1 cellular context compared by ENCODE assay signal in the genomic region with DNA sequence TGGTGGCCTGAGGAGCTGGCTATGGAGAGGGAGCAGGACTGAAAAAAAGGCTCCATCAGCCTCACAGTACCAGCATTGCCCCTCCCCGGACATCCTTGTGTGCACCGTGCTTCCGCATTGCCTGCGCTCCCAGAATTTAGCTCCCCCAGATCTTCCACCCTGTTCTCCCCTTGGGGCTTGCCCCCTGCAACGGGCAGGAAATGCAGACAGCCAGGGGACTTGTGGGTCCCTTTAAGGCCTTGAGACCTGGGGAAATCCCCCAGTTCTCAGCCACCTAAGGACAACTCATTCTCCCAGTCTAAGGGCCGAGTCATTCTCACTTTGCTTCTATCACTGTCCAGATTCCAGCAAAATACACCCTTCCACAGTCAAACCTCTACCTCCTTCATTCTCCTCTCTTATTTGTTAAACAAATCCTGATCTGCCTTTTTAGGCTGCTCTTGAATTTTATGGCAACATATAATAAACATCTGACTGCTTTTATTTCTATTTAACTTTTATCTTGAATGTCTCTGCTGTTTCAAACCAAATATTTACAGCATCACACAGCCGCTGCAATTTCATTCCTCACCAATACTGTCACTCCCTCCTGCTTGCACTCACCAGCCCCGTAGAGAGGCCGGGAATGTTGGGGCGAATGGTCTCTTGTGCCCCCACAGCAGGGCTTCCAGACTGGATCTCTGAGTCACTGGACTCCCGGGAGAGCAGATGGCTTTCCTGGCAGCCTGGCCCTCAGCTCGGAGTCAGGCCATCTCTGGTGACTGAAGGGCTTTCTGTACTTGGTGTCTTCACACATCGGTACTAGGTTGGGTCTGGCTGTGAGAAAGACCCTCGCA.
TF ChIP-seq lines count a peak whose summit lies in the region.

No MANE protein-coding gene starts in this region.

TF ChIP-seq in GM23338, 12 proteins besides CTCF, POLR2A, EP300 and RAD21 (continued from another document):
- TF ChIP-seq, protein P1, sequence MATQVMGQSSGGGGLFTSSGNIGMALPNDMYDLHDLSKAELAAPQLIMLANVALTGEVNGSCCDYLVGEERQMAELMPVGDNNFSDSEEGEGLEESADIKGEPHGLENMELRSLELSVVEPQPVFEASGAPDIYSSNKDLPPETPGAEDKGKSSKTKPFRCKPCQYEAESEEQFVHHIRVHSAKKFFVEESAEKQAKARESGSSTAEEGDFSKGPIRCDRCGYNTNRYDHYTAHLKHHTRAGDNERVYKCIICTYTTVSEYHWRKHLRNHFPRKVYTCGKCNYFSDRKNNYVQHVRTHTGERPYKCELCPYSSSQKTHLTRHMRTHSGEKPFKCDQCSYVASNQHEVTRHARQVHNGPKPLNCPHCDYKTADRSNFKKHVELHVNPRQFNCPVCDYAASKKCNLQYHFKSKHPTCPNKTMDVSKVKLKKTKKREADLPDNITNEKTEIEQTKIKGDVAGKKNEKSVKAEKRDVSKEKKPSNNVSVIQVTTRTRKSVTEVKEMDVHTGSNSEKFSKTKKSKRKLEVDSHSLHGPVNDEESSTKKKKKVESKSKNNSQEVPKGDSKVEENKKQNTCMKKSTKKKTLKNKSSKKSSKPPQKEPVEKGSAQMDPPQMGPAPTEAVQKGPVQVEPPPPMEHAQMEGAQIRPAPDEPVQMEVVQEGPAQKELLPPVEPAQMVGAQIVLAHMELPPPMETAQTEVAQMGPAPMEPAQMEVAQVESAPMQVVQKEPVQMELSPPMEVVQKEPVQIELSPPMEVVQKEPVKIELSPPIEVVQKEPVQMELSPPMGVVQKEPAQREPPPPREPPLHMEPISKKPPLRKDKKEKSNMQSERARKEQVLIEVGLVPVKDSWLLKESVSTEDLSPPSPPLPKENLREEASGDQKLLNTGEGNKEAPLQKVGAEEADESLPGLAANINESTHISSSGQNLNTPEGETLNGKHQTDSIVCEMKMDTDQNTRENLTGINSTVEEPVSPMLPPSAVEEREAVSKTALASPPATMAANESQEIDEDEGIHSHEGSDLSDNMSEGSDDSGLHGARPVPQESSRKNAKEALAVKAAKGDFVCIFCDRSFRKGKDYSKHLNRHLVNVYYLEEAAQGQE (IDR thresholded peaks at IDR 0.05; ENCODE audit: unreplicated experiment): no peak
